17 cellular contexts compared by ENCODE assay signal in genomic region chr1:97270508-97271307, GRCh38.
A peak's percentile ranks its signal among the peaks of the same experiment; 100 is the strongest.
DNase-seq lines count a peak whose midpoint lies in the region; ATAC-seq, FAIRE-seq and TF ChIP-seq lines count a peak whose summit lies in the region.
"Had no signal": no experiment of that assay in that cellular context is flagged by ENCODE, and none has a peak within 500 bp of the region (broad histone marks: within the 10 kb centered on the region; RNA-seq: fewer than 3 reads in every experiment).

No MANE protein-coding gene starts in this region.

- H3K27me3 Mint-ChIP-seq in osteocyte (ENCODE audit: unreplicated experiment): no peaks in the 10 kb centered on the region
- no peaks in the 10 kb centered on the region for H3K27me3 Mint-ChIP-seq in activated CD4-positive, alpha-beta memory T cell treated with anti-CD3 and anti-CD28 coated beads for 36 hours
- H3K27me3 Mint-ChIP-seq: CD4-positive, alpha-beta memory T cell had no signal

- H3K4me1 Mint-ChIP-seq in osteocyte (ENCODE audit: unreplicated experiment): peaks cover 30% of the 10 kb centered on the region
- H3K4me1 Mint-ChIP-seq in activated CD4-positive, alpha-beta memory T cell treated with anti-CD3 and anti-CD28 coated beads for 36 hours (ENCODE audit: low read depth): no peaks in the 10 kb centered on the region
- H3K4me1 Mint-ChIP-seq: CD4-positive, alpha-beta memory T cell had no signal

- no peaks in the 10 kb centered on the region for H3K36me3 ChIP-seq in GM12878 (ENCODE audit: control insufficient read depth in 2 of 2, insufficient read depth in 2 of 2, low read length in 1 of 2)
- H3K36me3 ChIP-seq: adrenal gland, pancreas had no signal

- no peaks in the 10 kb centered on the region for H3K4me1 ChIP-seq in GM12878 (ENCODE audit: control insufficient read depth, insufficient read depth, low read length)

- no peak overlapping the region for H3K27ac ChIP-seq in GM12878 (ENCODE audit: control insufficient read depth, insufficient read depth)
- H3K27ac ChIP-seq: adrenal gland, pancreas had no signal

- H3K36me3 Mint-ChIP-seq in osteocyte (ENCODE audit: unreplicated experiment): peaks cover 11% of the 10 kb centered on the region
- peaks cover 28% of the 10 kb centered on the region for H3K36me3 Mint-ChIP-seq in activated CD4-positive, alpha-beta memory T cell treated with anti-CD3 and anti-CD28 coated beads for 36 hours

- ATAC-seq in GM12878: peak; percentile 82
- ATAC-seq in GM21619 (IDR thresholded peaks at IDR 0.05; ENCODE audit: unreplicated experiment): no peak
- ATAC-seq: HepG2 had no signal

- BruUV-seq in GM12878 (replicated peaks; lab: Mats Ljungman, UMichigan): no TSS peak

- no peaks in the 10 kb centered on the region for H3K9me3 ChIP-seq in GM12878 (replicated peaks; ENCODE audit: control insufficient read depth, insufficient read depth, low read length)
- H3K9me3 ChIP-seq: adrenal gland, pancreas had no signal

- peak overlapping the region; percentile 45 for H3K27ac Mint-ChIP-seq in osteocyte (ENCODE audit: unreplicated experiment)
- H3K27ac Mint-ChIP-seq in activated CD4-positive, alpha-beta memory T cell treated with anti-CD3 and anti-CD28 coated beads for 36 hours: no peak overlapping the region
- H3K27ac Mint-ChIP-seq: CD4-positive, alpha-beta memory T cell had no signal

- POLR2A ChIA-PET in GM12878 (lab: Charles Lee): no interaction called here
- POLR2A ChIA-PET in activated CD4-positive, alpha-beta memory T cell treated with anti-CD3 and anti-CD28 coated beads for 36 hours (lab: Charles Lee): no interaction called here

- CTCF ChIA-PET in GM12878 (lab: Yijun Ruan, JAX): interaction anchor here (0.6 to 3.8 kb wide), 4 partner anchors 8 to 866 kb away, joined by 3 to 12 read pairs (median 4); no protein-coding TSS in a partner anchor
- CTCF ChIA-PET in activated CD4-positive, alpha-beta memory T cell treated with anti-CD3 and anti-CD28 coated beads for 36 hours (lab: Charles Lee): interaction anchor here (0.6 kb wide), 1 partner anchor 761 kb away, joined by 3 read pairs; no protein-coding TSS in a partner anchor

- WGBS in GM12878 (ENCODE audit: insufficient coverage, insufficient replicate concordance, low lambda C conversion rate, missing lambda C conversion rate): 2% methylated on average over 3 of the region's 3 CpGs

- no peaks in the 10 kb centered on the region for H4K20me1 ChIP-seq in GM12878 (ENCODE audit: control insufficient read depth, insufficient read depth)

- no peaks in the 10 kb centered on the region for H3K9me3 Mint-ChIP-seq in osteocyte (ENCODE audit: unreplicated experiment)
- peaks cover 8% of the 10 kb centered on the region for H3K9me3 Mint-ChIP-seq in activated CD4-positive, alpha-beta memory T cell treated with anti-CD3 and anti-CD28 coated beads for 36 hours

- TF ChIP-seq EP300 in GM12878 (IDR thresholded peaks at IDR 0.05; ENCODE audit: borderline replicate concordance in 1 of 2, control insufficient read depth in 1 of 2, low read depth in 2 of 2, low read length in 2 of 2): no peak

- no peak overlapping the region for H2AFZ ChIP-seq in GM12878 (ENCODE audit: control insufficient read depth, low read depth, low read length)

- in situ Hi-C loops in GM12878 (cut with MboI): no loop called here

- DNase-seq in NOMO-1 treated with DMSO at 0.1 percent for 48 hours (lab: John Stamatoyannopoulos, UW; ENCODE audit: unreplicated experiment) (peak; percentile 55), NOMO-1 treated with dmso at 0.1 percent for 144 hours (lab: John Stamatoyannopoulos, UW; ENCODE audit: unreplicated experiment) (no peak), Kasumi-1 (lab: John Stamatoyannopoulos, UW) (peak; percentile 26 to 34), GM12878 (ENCODE audit: low read depth, low spot score) (no peak), osteocyte (ENCODE audit: extremely low spot score, unreplicated experiment) (no peak)
- no peak for DNase-seq in activated CD4-positive, alpha-beta T cell treated with anti-CD3 and anti-CD28 coated beads for 4 hours
- DNase-seq in activated CD4-positive, alpha-beta memory T cell treated with anti-CD3 and anti-CD28 coated beads for 36 hours: no peak
- DNase-seq: 8988T; activated CD4-positive, alpha-beta T cell treated with anti-CD3 and anti-CD28 coated beads for 1 hour; activated T-cell treated with anti-CD3 and anti-CD28 coated beads for 4 hours; adrenal gland; CD4-positive, alpha-beta memory T cell; NCI-H1105; pancreas; stimulated activated CD4-positive, alpha-beta T cell treated with anti-CD3 and anti-CD28 coated beads, Interleukin-12 subunit alpha, Interleukin-12 subunit beta, amount 100 ng/mL, for 4 hours had no signal

- RAD21 ChIA-PET in GM12878 (lab: Charles Lee; ENCODE audit: unreplicated experiment): interaction anchor here (1.3 to 1.5 kb wide), 3 partner anchors 16 to 29 kb away, joined by 4 to 6 read pairs (median 5); no protein-coding TSS in a partner anchor

- SMC1A ChIA-PET in GM12878 (lab: Charles Lee; ENCODE audit: uncharacterized antibody, unreplicated experiment): interaction anchor here (0.6 to 2.1 kb wide), 9 partner anchors 9 to 236 kb away, joined by 3 to 9 read pairs (median 3); no protein-coding TSS in a partner anchor

- FAIRE-seq in GM12878 (lab: Jason Lieb, UNC): peak; percentile 31
- FAIRE-seq: HepG2, pancreas had no signal

- H3K4me3 ChIP-seq in GM12878: no peak overlapping the region
- H3K4me3 ChIP-seq: adrenal gland, pancreas had no signal

- TF ChIP-seq POLR2A in GM12878 (IDR thresholded peaks at IDR 0.05; ENCODE audit: low read depth, low read length): no peak

- TF ChIP-seq CTCF in GM12878 (IDR thresholded peaks at IDR 0.05 in 2 of 3, conservative IDR thresholded peaks at IDR 0.05 in 1 of 3; ENCODE audit: control insufficient read depth in 2 of 3, extremely low read depth in 1 of 3, insufficient read depth in 1 of 3, low read depth in 3 of 3, low read length in 3 of 3): no peak
- no peak for TF ChIP-seq CTCF in osteocyte (IDR thresholded peaks at IDR 0.05)

- no peak overlapping the region for H3K4me3 Mint-ChIP-seq in osteocyte (ENCODE audit: unreplicated experiment)
- no peak overlapping the region for H3K4me3 Mint-ChIP-seq in activated CD4-positive, alpha-beta memory T cell treated with anti-CD3 and anti-CD28 coated beads for 36 hours
- H3K4me3 Mint-ChIP-seq: CD4-positive, alpha-beta memory T cell had no signal

- no peak overlapping the region for H3K9ac ChIP-seq in GM12878 (ENCODE audit: control insufficient read depth, insufficient read depth, low read length)

- intact Hi-C loops in GM12878 (cut with micrococcal nuclease; ENCODE audit: unreplicated experiment): no loop called here
- intact Hi-C loops in activated CD4-positive, alpha-beta memory T cell treated with anti-CD3 and anti-CD28 coated beads for 36 hours (cut with micrococcal nuclease): no loop called here

- no peak for TF ChIP-seq RAD21 in GM12878 (IDR thresholded peaks at IDR 0.05; ENCODE audit: insufficient read depth, low read depth, low read length)

- peak overlapping the region; percentile 30; the same call in 1 of the 2 replicates for H3K4me2 ChIP-seq in GM12878 (ENCODE audit: control insufficient read depth, insufficient read depth)

- H3K79me2 ChIP-seq in GM12878 (ENCODE audit: control insufficient read depth, insufficient read depth, low read length): no peaks in the 10 kb centered on the region

- H3K27me3 ChIP-seq in GM12878 (replicated peaks in 1 of 2; ENCODE audit: control insufficient read depth in 2 of 2, insufficient read depth in 2 of 2, low read length in 1 of 2): no peaks in the 10 kb centered on the region
- H3K27me3 ChIP-seq: adrenal gland, pancreas had no signal

TF ChIP-seq in GM12878, 131 proteins besides CTCF, POLR2A, EP300 and RAD21:
- TF ChIP-seq BMI1 (IDR thresholded peaks at IDR 0.05; ENCODE audit: borderline replicate concordance) (0 out of 2 replicates have a peak, but pooled peaks have one; percentile 11), MEF2B (IDR thresholded peaks at IDR 0.05; ENCODE audit: partially characterized antibody, poor library complexity, severe bottlenecking) (no peak), IKZF2 (IDR thresholded peaks at IDR 0.05) (peak in 1 of 2 experiments; percentile 8; a peak in 1 of 4 replicates), POU2F2 (IDR thresholded peaks at IDR 0.05; ENCODE audit: borderline replicate concordance, low read depth, low read length) (no peak), MTA2 (IDR thresholded peaks at IDR 0.05; ENCODE audit: low read depth) (0 out of 2 replicates have a peak, but pooled peaks have one; percentile 16), NBN (IDR thresholded peaks at IDR 0.05) (no peak), PBX3 (IDR thresholded peaks at IDR 0.05; ENCODE audit: insufficient replicate concordance, low read depth, low read length) (no peak)

Comparison
In these comparisons a context has a peak if more than half of its experiments do, and no peak if none do; other contexts are left out.
1. DNase-seq: peak in NOMO-1 treated with DMSO at 0.1 percent for 48 hours (single experiment) and Kasumi-1 (2 of 2); none in NOMO-1 treated with dmso at 0.1 percent for 144 hours (single experiment), GM12878 (single experiment), osteocyte (single experiment), activated CD4-positive, alpha-beta T cell treated with anti-CD3 and anti-CD28 coated beads for 4 hours (0 of 2) and activated CD4-positive, alpha-beta memory T cell treated with anti-CD3 and anti-CD28 coated beads for 36 hours (single experiment).